19 cellular contexts compared by ENCODE assay signal in the genomic region with DNA sequence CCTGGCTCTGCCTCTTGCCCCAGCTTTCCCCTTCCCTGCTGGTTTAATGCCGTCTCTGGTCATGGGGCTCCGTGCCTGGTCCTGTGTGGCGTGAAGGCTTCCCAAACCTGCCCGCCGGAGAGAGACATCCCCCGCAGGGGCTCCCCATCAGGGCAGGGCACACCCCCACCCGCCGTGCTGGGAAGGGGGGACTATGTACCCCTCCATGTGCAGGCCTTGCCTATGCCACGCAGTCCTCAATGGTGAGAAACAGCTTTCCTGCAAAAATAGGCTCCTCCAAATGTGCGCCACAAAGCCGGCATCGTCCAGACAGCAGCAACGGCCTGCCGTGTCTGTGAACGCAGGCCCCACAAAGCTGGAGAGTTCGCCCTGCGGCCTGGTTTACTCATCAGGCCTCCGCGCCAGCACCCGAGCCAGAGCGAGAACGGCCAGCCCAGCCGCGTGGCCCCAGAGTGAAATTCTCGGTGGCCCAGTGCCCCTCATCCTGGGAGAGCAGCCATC.
"Had no signal": no experiment of that assay in that cellular context is flagged by ENCODE, and none has a peak within 500 bp of the region (broad histone marks: within the 10 kb centered on the region; RNA-seq: fewer than 3 reads in every experiment).

No MANE protein-coding gene starts in this region.

- FAIRE-seq: endometrium, frontal cortex, islet of Langerhans, small intestine had no signal

- H3K4me3 ChIP-seq: coronary artery, dorsolateral prefrontal cortex, heart left ventricle, left ventricle myocardium inferior, ovary, tibial artery had no signal

- ATAC-seq: esophagus mucosa; naive thymus-derived CD4-positive, alpha-beta T cell; right cardiac atrium; stimulated activated naive CD8-positive, alpha-beta T cell treated with anti-CD3 and anti-CD28 coated beads, Interleukin-15, Interleukin-2, amounts not matched to agents 100 U/mL and 50 U/mL, for 24 hours had no signal

- DNase-seq: caudate nucleus; effector CD8-positive, alpha-beta T cell; hippocampal formation; left ventricle myocardium inferior; mesendoderm; naive thymus-derived CD4-positive, alpha-beta T cell; ovary; right cardiac atrium; small intestine; stimulated activated CD4-positive, alpha-beta T cell treated with anti-CD3 and anti-CD28 coated beads, Interleukin-2, amount 100 ng/mL, for 48 hours; stimulated activated naive CD8-positive, alpha-beta T cell treated with anti-CD3 and anti-CD28 coated beads, Interleukin-15, Interleukin-2, amounts not matched to agents 100 U/mL and 50 U/mL, for 24 hours had no signal

- H3K27ac ChIP-seq: coronary artery, dorsolateral prefrontal cortex, heart left ventricle, left ventricle myocardium inferior, ovary, tibial artery had no signal

- H3K4me1 ChIP-seq: heart left ventricle, left ventricle myocardium inferior, tibial artery had no signal

- H3K9me3 ChIP-seq: heart left ventricle, ovary had no signal
